In the genomic region with DNA sequence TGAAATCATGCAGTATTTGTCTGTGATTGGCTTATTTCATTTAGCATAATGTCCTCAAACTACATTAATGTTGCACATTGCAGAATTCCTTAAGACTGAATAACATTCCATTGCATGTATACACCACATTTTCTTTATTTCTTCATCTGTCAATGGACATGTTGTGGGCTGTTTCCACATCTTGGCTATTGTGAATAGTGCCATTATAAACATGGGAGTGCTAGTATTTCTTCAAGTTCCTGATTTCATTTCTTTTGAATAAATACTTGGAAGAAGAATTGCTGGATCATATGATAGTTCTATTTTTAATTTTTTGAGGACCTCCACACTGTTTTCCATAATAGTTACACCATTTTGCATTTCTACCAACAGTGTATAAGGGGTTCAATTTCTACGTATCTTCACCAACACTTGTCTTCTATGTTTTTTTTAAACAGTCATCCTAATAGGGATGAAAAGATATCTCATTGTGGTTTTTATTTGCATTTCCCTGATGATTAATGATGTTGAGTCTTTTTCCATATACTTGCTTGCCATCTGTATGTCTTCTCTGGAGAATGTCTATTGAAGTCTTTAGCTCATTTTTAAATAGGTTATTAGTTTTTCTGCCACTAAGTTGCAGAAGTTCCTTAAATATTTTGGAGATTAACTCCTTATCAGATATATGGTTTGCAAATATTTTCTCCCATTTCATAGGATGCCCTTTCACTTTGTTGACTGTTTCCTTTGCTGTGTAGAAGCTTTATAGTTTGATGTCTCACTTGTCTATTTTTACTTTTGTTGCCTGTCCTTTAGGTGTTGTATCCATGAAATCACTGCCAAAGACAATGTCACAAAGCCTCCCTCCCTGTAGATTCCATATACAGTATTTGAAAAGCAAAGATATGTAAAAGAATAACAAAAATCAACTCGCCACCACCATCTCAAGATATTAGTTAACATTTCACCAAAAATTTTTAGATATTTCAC, we compare ENCODE assay signal across 15 cellular contexts. TPM values are rescaled to one million over a fixed set of nuclear protein-coding genes. Genes with fewer than 3 reads are reported as not detected.
A peak's percentile ranks its signal among the peaks of the same experiment; 100 is the strongest.
DNase-seq lines count a peak whose midpoint lies in the region; ATAC-seq, FAIRE-seq and TF ChIP-seq lines count a peak whose summit lies in the region.
"Had no signal": no experiment of that assay in that cellular context is flagged by ENCODE, and none has a peak within 500 bp of the region (broad histone marks: within the 10 kb centered on the region; RNA-seq: fewer than 3 reads in every experiment).

No MANE protein-coding gene starts in this region.

- H3K23ac ChIP-seq in IMR-90 (ENCODE audit: low read depth, low read length) = no peak overlapping the region

- H2BK120ac ChIP-seq in IMR-90 (ENCODE audit: low read depth, low read length) = no peak overlapping the region

- no peak overlapping the region for H3K18ac ChIP-seq in IMR-90 (ENCODE audit: low read depth, low read length)

- no peak for ATAC-seq in CD8-positive, alpha-beta T cell
- peak; percentile 62 for ATAC-seq in IMR-90 (ENCODE audit: low read depth)
- ATAC-seq in memory B cell (ENCODE audit: low read depth) = no peak
- ATAC-seq in HG03196 (IDR thresholded peaks at IDR 0.05; ENCODE audit: unreplicated experiment) = no peak

- no peak for DNase-seq in CD8-positive, alpha-beta T cell
- DNase-seq in IMR-90 (peak; percentile 70), astrocyte (ENCODE audit: low read depth) (peak; percentile 46), memory B cell (ENCODE audit: low spot score in 2 of 2) (no peak), GM03348 (ENCODE audit: low spot score) (no peak), GM10266 (ENCODE audit: extremely low spot score) (no peak)
- no peak for DNase-seq in activated naive CD4-positive, alpha-beta T cell treated with Interleukin-2 at 50 U/mL for 16 hours
- DNase-seq: activated CD4-positive, alpha-beta T cell treated with anti-CD3 and anti-CD28 coated beads for 4 hours; GF-D8; GOT3; hypothalamus had no signal

- no peak overlapping the region for H2BK20ac ChIP-seq in IMR-90 (ENCODE audit: low read depth, low read length)

- no peak overlapping the region for H3K4me3 Mint-ChIP-seq in CD8-positive, alpha-beta T cell
- H3K4me3 Mint-ChIP-seq in astrocyte (ENCODE audit: unreplicated experiment) (no peak overlapping the region), memory B cell (no peak overlapping the region)

- no peak overlapping the region for H3K9ac ChIP-seq in IMR-90 (ENCODE audit: low read depth, low read length)
- H3K9ac ChIP-seq in astrocyte (ENCODE audit: low read length) = no peak overlapping the region

- in situ Hi-C loops in IMR-90 (cut with MboI; ENCODE audit: low sequenced_read_pairs) = loop anchor here (10.0 kb wide), 1 partner anchor 433 kb away; no protein-coding TSS in a partner anchor

- H3K9me3 Mint-ChIP-seq in CD8-positive, alpha-beta T cell = no peaks in the 10 kb centered on the region
- H3K9me3 Mint-ChIP-seq in astrocyte (ENCODE audit: unreplicated experiment) = no peaks in the 10 kb centered on the region
- no peaks in the 10 kb centered on the region for H3K9me3 Mint-ChIP-seq in memory B cell

- H3K4me1 ChIP-seq in CD8-positive, alpha-beta T cell (ENCODE audit: insufficient read depth, low read length) = peaks cover 55% of the 10 kb centered on the region
- H3K4me1 ChIP-seq in IMR-90 (ENCODE audit: control insufficient read depth, insufficient read depth, low read length) = peaks cover 6% of the 10 kb centered on the region
- peaks cover 14% of the 10 kb centered on the region for H3K4me1 ChIP-seq in astrocyte (ENCODE audit: insufficient read depth, low read length)

- TF ChIP-seq RAD21 in IMR-90 (IDR thresholded peaks at IDR 0.05; ENCODE audit: low read length) = no peak

- no TSS peak for BruUV-seq in IMR-90 (replicated peaks; lab: Mats Ljungman, UMichigan)

- no peak overlapping the region for H4K8ac ChIP-seq in IMR-90 (ENCODE audit: low read depth in 2 of 2, low read length in 2 of 2)

- H2BK5ac ChIP-seq in IMR-90 (ENCODE audit: low read depth, low read length, poor library complexity, severe bottlenecking) = peak overlapping the region; percentile 32

- H3K9me3 ChIP-seq in CD8-positive, alpha-beta T cell (ENCODE audit: low read length) = no peaks in the 10 kb centered on the region
- no peaks in the 10 kb centered on the region for H3K9me3 ChIP-seq in IMR-90 (ENCODE audit: control insufficient read depth, insufficient read depth, low read length)
- no peaks in the 10 kb centered on the region for H3K9me3 ChIP-seq in astrocyte (ENCODE audit: insufficient read depth, low read depth, low read length)
- H3K9me3 ChIP-seq: suprapubic skin had no signal

- WGBS in IMR-90 (ENCODE audit: extremely low coverage in 2 of 2, insufficient read length in 1 of 2), 2 experiments = no CpG with 5 or more reads among the region's 2 CpGs

- intact Hi-C loops in CD8-positive, alpha-beta T cell (cut with DNase I, micrococcal nuclease) = no loop called here
- intact Hi-C loops in IMR-90 (cut with micrococcal nuclease) = no loop called here

- peaks cover 14 to 42% of the 10 kb centered on the region in 2 experiments; a peak in 3 of 4 replicates for H3K79me1 ChIP-seq in IMR-90 (ENCODE audit: low read depth in 1 of 2, low read length in 2 of 2)

- no peak overlapping the region for H3K14ac ChIP-seq in IMR-90 (replicated peaks; ENCODE audit: low read depth, low read length)

- H3K27me3 ChIP-seq in CD8-positive, alpha-beta T cell (ENCODE audit: insufficient read depth, low read length) = no peaks in the 10 kb centered on the region
- no peaks in the 10 kb centered on the region for H3K27me3 ChIP-seq in IMR-90 (ENCODE audit: control insufficient read depth, insufficient read depth, low read length)
- H3K27me3 ChIP-seq in astrocyte (ENCODE audit: insufficient read depth, low read length) = no peaks in the 10 kb centered on the region
- H3K27me3 ChIP-seq: suprapubic skin had no signal

- no peak overlapping the region for H2AK5ac ChIP-seq in IMR-90 (ENCODE audit: low read depth, low read length)

- H3K36me3 ChIP-seq in CD8-positive, alpha-beta T cell (ENCODE audit: insufficient read depth, low read length) = no peaks in the 10 kb centered on the region
- peaks cover 2% of the 10 kb centered on the region; the same call in 1 of the 2 replicates for H3K36me3 ChIP-seq in IMR-90 (ENCODE audit: control insufficient read depth, insufficient read depth, low read length)
- H3K36me3 ChIP-seq in astrocyte (ENCODE audit: insufficient read depth, low read length) = no peaks in the 10 kb centered on the region

- H3K4me2 ChIP-seq in IMR-90 (ENCODE audit: low read depth, low read length) (peak overlapping the region; percentile 46), astrocyte (ENCODE audit: low read length) (peak overlapping the region; percentile 5)

- H3K4me1 Mint-ChIP-seq in CD8-positive, alpha-beta T cell (ENCODE audit: low read depth) = peaks cover 76% of the 10 kb centered on the region
- H3K4me1 Mint-ChIP-seq in astrocyte (ENCODE audit: low read depth, unreplicated experiment) = peaks cover 32% of the 10 kb centered on the region
- peaks cover 36% of the 10 kb centered on the region for H3K4me1 Mint-ChIP-seq in memory B cell

- H3K27me3 Mint-ChIP-seq in CD8-positive, alpha-beta T cell (ENCODE audit: low read depth) = no peaks in the 10 kb centered on the region
- H3K27me3 Mint-ChIP-seq in astrocyte (ENCODE audit: low read depth, unreplicated experiment) (no peaks in the 10 kb centered on the region), memory B cell (no peaks in the 10 kb centered on the region)

- TF ChIP-seq POLR2A in IMR-90 (IDR thresholded peaks at IDR 0.05; ENCODE audit: low read depth, low read length) = no peak

- H3K27ac ChIP-seq in CD8-positive, alpha-beta T cell (ENCODE audit: low read depth, low read length) = no peak overlapping the region
- H3K27ac ChIP-seq in IMR-90 (ENCODE audit: insufficient read depth, low read length) = no peak overlapping the region; the same call in 1 of the 2 replicates
- H3K27ac ChIP-seq in astrocyte (ENCODE audit: low read depth, low read length) = no peak overlapping the region
- H3K27ac ChIP-seq: SK-N-MC, suprapubic skin had no signal

- dilution Hi-C loops in IMR-90 (cut with HindIII; ENCODE audit: low sequenced_read_pairs, unreplicated experiment) = no loop called here

- POLR2A ChIA-PET in CD8-positive, alpha-beta T cell (lab: Charles Lee) = no interaction called here
- POLR2A ChIA-PET in IMR-90 (lab: Charles Lee; ENCODE audit: unreplicated experiment) = no interaction called here

- H3K4me3 ChIP-seq in CD8-positive, alpha-beta T cell (ENCODE audit: low read depth, low read length) = no peak overlapping the region
- H3K4me3 ChIP-seq in IMR-90 (ENCODE audit: insufficient read depth, low read depth, low read length) = no peak overlapping the region
- H3K4me3 ChIP-seq in astrocyte (ENCODE audit: insufficient read depth, low read depth, low read length) = no peak overlapping the region
- H3K4me3 ChIP-seq: SK-N-MC, suprapubic skin had no signal

- peaks cover 14% of the 10 kb centered on the region for H3K36me3 Mint-ChIP-seq in CD8-positive, alpha-beta T cell
- peaks cover 2% of the 10 kb centered on the region for H3K36me3 Mint-ChIP-seq in astrocyte (ENCODE audit: low read depth, unreplicated experiment)
- peaks cover 9% of the 10 kb centered on the region for H3K36me3 Mint-ChIP-seq in memory B cell

- no peak overlapping the region for H4K91ac ChIP-seq in IMR-90 (ENCODE audit: insufficient read depth, low read depth, low read length)

- H3K9me1 ChIP-seq in IMR-90 (ENCODE audit: insufficient read depth, low read length) = peaks cover 8% of the 10 kb centered on the region; the same call in 1 of the 2 replicates

- no peak overlapping the region for H3K56ac ChIP-seq in IMR-90 (ENCODE audit: extremely low read depth, insufficient read depth, low read length)

- H2AK9ac ChIP-seq in IMR-90 (replicated peaks; ENCODE audit: low read depth, low read length, poor library complexity) = no peak overlapping the region

- CTCF ChIA-PET in CD8-positive, alpha-beta T cell (lab: Charles Lee) = interaction anchor here (0.9 kb wide), 1 partner anchor 33 kb away, joined by 4 read pairs; no protein-coding TSS in a partner anchor
- CTCF ChIA-PET in IMR-90 (lab: Yijun Ruan, JAX) = no interaction called here

- no peak overlapping the region for H3K4ac ChIP-seq in IMR-90 (ENCODE audit: low read depth, low read length)

- FAIRE-seq in astrocyte (lab: Jason Lieb, UNC) = no peak
- FAIRE-seq: endothelial cell of umbilical vein had no signal

- H2BK15ac ChIP-seq in IMR-90 (ENCODE audit: low read depth, low read length) = no peak overlapping the region

- no peak for TF ChIP-seq CTCF in CD8-positive, alpha-beta T cell (IDR thresholded peaks at IDR 0.05)
- TF ChIP-seq CTCF in IMR-90 (conservative IDR thresholded peaks at IDR 0.05; ENCODE audit: low read depth, low read length) (no peak), astrocyte (IDR thresholded peaks at IDR 0.05; ENCODE audit: insufficient read depth, low read depth, low read length) (no peak), GM10266 (IDR thresholded peaks at IDR 0.05; ENCODE audit: control insufficient read depth, insufficient read depth, low read depth, missing control alignments) (no peak)

- peak overlapping the region; percentile 4 for H3K27ac Mint-ChIP-seq in CD8-positive, alpha-beta T cell
- H3K27ac Mint-ChIP-seq in astrocyte (ENCODE audit: unreplicated experiment) (no peak overlapping the region), memory B cell (peak overlapping the region; percentile 36)

- H2AFZ ChIP-seq in IMR-90 (replicated peaks; ENCODE audit: low read length, poor library complexity) (no peak overlapping the region), astrocyte (ENCODE audit: low read depth, low read length) (no peak overlapping the region)

- H4K5ac ChIP-seq in IMR-90 (ENCODE audit: low read depth, low read length) = no peak overlapping the region

- peaks cover 100% of the 10 kb centered on the region for H3K79me2 ChIP-seq in astrocyte (ENCODE audit: insufficient read depth, low read length)

- H4K20me1 ChIP-seq in IMR-90 (ENCODE audit: insufficient read depth, low read length) = peaks cover 90% of the 10 kb centered on the region
- H4K20me1 ChIP-seq in astrocyte (ENCODE audit: insufficient read depth, low read length) = peaks cover 96% of the 10 kb centered on the region

RNA-seq across cellular contexts. Expression of gene FBXO11, which starts 14.6 kb away (rescaled TPM):
- total RNA-seq in CD8-positive, alpha-beta T cell = 100 to 1,000 TPM; 144 to 146 TPM
- 27.1 and 32.2 TPM in 2 replicates for total RNA-seq in IMR-90 (2012; rRNA removed)
- 21.0 and 29.6 TPM in 2 replicates for polyA plus RNA-seq in IMR-90 (2012; rRNA removed)
- 6.6 and 21.7 TPM in 2 replicates for polyA plus RNA-seq in IMR-90 (2012; cell fraction: cytosol; rRNA removed)
- 9.6 and 93.3 TPM in 2 replicates for polyA plus RNA-seq in IMR-90 (2012; cell fraction: nucleus; rRNA removed; ENCODE audit: low replicate concordance)
- 65.3 and 70.8 TPM in 2 replicates for total RNA-seq in astrocyte

Comparison
In these comparisons a context has a peak if more than half of its experiments do, and no peak if none do; other contexts are left out.
1. DNase-seq: peak in IMR-90 (single experiment) and astrocyte (single experiment); none in CD8-positive, alpha-beta T cell (0 of 7), memory B cell (0 of 2), GM03348 (single experiment), activated naive CD4-positive, alpha-beta T cell treated with Interleukin-2 at 50 U/mL for 16 hours (single experiment) and GM10266 (single experiment).